Comparison of ENCODE assay signal across 8 cellular contexts in the genomic region with DNA sequence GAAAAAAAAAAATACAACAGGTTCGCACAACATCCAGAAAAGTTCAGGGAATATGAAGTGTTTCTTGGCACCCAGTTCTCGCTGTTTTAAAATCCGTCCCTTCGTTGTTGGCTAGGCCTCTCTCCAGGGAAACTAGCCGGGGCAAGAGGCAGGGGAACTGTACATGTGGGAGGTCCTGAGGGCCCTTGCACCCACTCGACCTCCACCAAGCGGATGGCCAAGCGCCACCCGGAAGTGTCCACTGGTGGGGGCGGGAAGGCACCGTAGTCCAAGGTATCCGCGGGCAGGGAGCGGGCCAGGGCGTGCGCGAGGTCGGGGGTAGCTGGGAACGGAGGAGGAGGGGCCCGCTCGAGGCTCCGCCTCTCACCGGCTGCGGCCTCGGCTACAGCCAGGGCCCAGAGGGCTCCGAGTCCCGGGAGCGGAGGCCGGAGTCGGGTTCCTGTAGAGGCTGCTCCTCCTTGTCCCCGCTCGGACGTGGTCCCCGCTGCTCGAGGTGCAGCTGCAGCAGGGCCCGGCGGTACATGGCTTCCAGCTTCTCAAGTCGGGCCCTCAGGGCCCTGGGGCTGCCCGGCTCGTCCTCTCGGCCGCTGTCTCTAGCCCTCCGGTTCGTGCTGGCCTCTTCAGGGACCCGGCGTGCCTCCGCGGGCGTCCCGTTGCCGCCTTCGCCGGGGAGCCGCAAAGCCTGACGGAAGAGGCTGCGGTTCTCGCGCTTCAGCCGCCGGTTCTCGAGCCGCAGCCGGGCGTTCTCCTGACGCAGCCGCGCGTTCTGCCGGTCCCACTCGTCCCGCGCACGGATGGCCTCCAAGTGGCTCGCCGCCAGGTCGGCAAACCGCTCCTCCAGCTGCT. TPM values are rescaled to one million over a fixed set of nuclear protein-coding genes. Genes with fewer than 3 reads are reported as not detected.
DNase-seq lines count a peak whose midpoint lies in the region; ATAC-seq and TF ChIP-seq lines count a peak whose summit lies in the region.

No MANE protein-coding gene starts in this region.

- no peak for TF ChIP-seq POLR2A in lower leg skin (IDR thresholded peaks at IDR 0.05)

- intact Hi-C loops in lower leg skin (cut with DNase I; ENCODE audit: low total_unique reads), result no loop called here

- no peak for TF ChIP-seq CTCF in lower leg skin (IDR thresholded peaks at IDR 0.05)

- peak overlapping the region; percentile 93 for H3K27ac ChIP-seq in stomach smooth muscle (ENCODE audit: low read length)

- H3K36me3 ChIP-seq in endocrine pancreas (ENCODE audit: control insufficient read depth, insufficient read depth, low read length) (no peaks in the 10 kb centered on the region), stomach smooth muscle (ENCODE audit: control insufficient read depth in 2 of 2, insufficient read depth in 2 of 2, low read length in 2 of 2) (no peaks in the 10 kb centered on the region)

- peak; percentile 93 for ATAC-seq in SK-N-SH treated with all-trans-retinoic acid at 6 μM for 48 hours
- ATAC-seq in GM21786 (IDR thresholded peaks at IDR 0.05; ENCODE audit: unreplicated experiment), result no peak

- DNase-seq in activated naive CD4-positive, alpha-beta T cell treated with Interleukin-2 at 50 U/mL for 16 hours, result no peak
- DNase-seq in HS-5 (ENCODE audit: low read depth) (peak; percentile 46), lower leg skin (ENCODE audit: low spot score in 2 of 2) (peak; percentile 58 to 97)

- no peaks in the 10 kb centered on the region for H3K36me3 Mint-ChIP-seq in activated naive CD4-positive, alpha-beta T cell treated with anti-CD3 and anti-CD28 coated beads, Interleukin-2, amount 50 U/mL, for 24 hours

- WGBS in lower leg skin, 2 donors, result 1% methylated on average over 18 to 31 of the region's 77 CpGs

- H3K9ac ChIP-seq in endocrine pancreas (ENCODE audit: control insufficient read depth, insufficient read depth, low read length), result peak overlapping the region; percentile 73
- peak overlapping the region; percentile 72 to 91 for H3K9ac ChIP-seq in stomach smooth muscle (ENCODE audit: low read length in 2 of 2)

- H3K4me1 ChIP-seq in endocrine pancreas (ENCODE audit: control insufficient read depth, insufficient read depth, low read length) (peaks cover 3% of the 10 kb centered on the region), stomach smooth muscle (ENCODE audit: control insufficient read depth, insufficient read depth, low read length) (peaks cover 7% of the 10 kb centered on the region)

- H3K9me3 ChIP-seq in endocrine pancreas (ENCODE audit: control insufficient read depth, low read length), result no peaks in the 10 kb centered on the region
- H3K9me3 ChIP-seq in stomach smooth muscle (ENCODE audit: control insufficient read depth in 2 of 2, low read length in 2 of 2), result no peaks in the 10 kb centered on the region

- H3K4me3 ChIP-seq in endocrine pancreas (ENCODE audit: control insufficient read depth, insufficient read depth, low read length) (peak overlapping the region; percentile 64), lower leg skin (ENCODE audit: low read depth, poor library complexity, severe bottlenecking) (peak overlapping the region; percentile 70), stomach smooth muscle (ENCODE audit: low read length in 2 of 2) (peak overlapping the region; percentile 87 to 89)

- H3K4me1 Mint-ChIP-seq in activated naive CD4-positive, alpha-beta T cell treated with anti-CD3 and anti-CD28 coated beads, Interleukin-2, amount 50 U/mL, for 24 hours, result peaks cover 4% of the 10 kb centered on the region

- H3K27me3 ChIP-seq in endocrine pancreas (ENCODE audit: control insufficient read depth, insufficient read depth, low read length) (no peaks in the 10 kb centered on the region), stomach smooth muscle (ENCODE audit: control insufficient read depth in 1 of 2, insufficient read depth in 2 of 2, low read length in 2 of 2) (no peaks in the 10 kb centered on the region)

- H3K9me3 Mint-ChIP-seq in activated naive CD4-positive, alpha-beta T cell treated with anti-CD3 and anti-CD28 coated beads, Interleukin-2, amount 50 U/mL, for 24 hours, result no peaks in the 10 kb centered on the region

- H3K27me3 Mint-ChIP-seq in activated naive CD4-positive, alpha-beta T cell treated with anti-CD3 and anti-CD28 coated beads, Interleukin-2, amount 50 U/mL, for 24 hours, result peaks cover 18% of the 10 kb centered on the region

- no peak overlapping the region for H3K27ac Mint-ChIP-seq in activated naive CD4-positive, alpha-beta T cell treated with anti-CD3 and anti-CD28 coated beads, Interleukin-2, amount 50 U/mL, for 24 hours

- H3K4me3 Mint-ChIP-seq in activated naive CD4-positive, alpha-beta T cell treated with anti-CD3 and anti-CD28 coated beads, Interleukin-2, amount 50 U/mL, for 24 hours, result peak overlapping the region; percentile 60

TF ChIP-seq in SK-N-SH treated with all-trans-retinoic acid at 6 μM for 48 hours, 23 proteins besides CTCF, POLR2A, EP300 and RAD21:
- TF ChIP-seq CSDC2 (CRISPR knock-in tag; IDR thresholded peaks at IDR 0.05) (no peak), ISL1 (CRISPR knock-in tag; IDR thresholded peaks at IDR 0.05) (no peak), RARB (CRISPR knock-in tag; IDR thresholded peaks at IDR 0.05) (no peak), ARNTL (CRISPR knock-in tag; IDR thresholded peaks at IDR 0.05; ENCODE audit: borderline replicate concordance, low read depth) (no peak), TOX (CRISPR knock-in tag; IDR thresholded peaks at IDR 0.05; ENCODE audit: borderline replicate concordance) (no peak), BACH2 (CRISPR knock-in tag; IDR thresholded peaks at IDR 0.05; ENCODE audit: borderline replicate concordance) (no peak), SNAI2 (CRISPR knock-in tag; IDR thresholded peaks at IDR 0.05) (no peak), ZNF565 (CRISPR knock-in tag; conservative IDR thresholded peaks at IDR 0.05; ENCODE audit: low read depth) (no peak), ZFP30 (CRISPR knock-in tag; IDR thresholded peaks at IDR 0.05) (no peak), ZNF8 (CRISPR knock-in tag; IDR thresholded peaks at IDR 0.05) (no peak), ZNF70 (CRISPR knock-in tag; IDR thresholded peaks at IDR 0.05) (no peak)
- TF ChIP-seq, protein P1, sequence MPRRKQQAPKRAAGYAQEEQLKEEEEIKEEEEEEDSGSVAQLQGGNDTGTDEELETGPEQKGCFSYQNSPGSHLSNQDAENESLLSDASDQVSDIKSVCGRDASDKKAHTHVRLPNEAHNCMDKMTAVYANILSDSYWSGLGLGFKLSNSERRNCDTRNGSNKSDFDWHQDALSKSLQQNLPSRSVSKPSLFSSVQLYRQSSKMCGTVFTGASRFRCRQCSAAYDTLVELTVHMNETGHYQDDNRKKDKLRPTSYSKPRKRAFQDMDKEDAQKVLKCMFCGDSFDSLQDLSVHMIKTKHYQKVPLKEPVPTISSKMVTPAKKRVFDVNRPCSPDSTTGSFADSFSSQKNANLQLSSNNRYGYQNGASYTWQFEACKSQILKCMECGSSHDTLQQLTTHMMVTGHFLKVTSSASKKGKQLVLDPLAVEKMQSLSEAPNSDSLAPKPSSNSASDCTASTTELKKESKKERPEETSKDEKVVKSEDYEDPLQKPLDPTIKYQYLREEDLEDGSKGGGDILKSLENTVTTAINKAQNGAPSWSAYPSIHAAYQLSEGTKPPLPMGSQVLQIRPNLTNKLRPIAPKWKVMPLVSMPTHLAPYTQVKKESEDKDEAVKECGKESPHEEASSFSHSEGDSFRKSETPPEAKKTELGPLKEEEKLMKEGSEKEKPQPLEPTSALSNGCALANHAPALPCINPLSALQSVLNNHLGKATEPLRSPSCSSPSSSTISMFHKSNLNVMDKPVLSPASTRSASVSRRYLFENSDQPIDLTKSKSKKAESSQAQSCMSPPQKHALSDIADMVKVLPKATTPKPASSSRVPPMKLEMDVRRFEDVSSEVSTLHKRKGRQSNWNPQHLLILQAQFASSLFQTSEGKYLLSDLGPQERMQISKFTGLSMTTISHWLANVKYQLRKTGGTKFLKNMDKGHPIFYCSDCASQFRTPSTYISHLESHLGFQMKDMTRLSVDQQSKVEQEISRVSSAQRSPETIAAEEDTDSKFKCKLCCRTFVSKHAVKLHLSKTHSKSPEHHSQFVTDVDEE (CRISPR knock-in tag; IDR thresholded peaks at IDR 0.05), result no peak
TF ChIP-seq in SK-N-SH treated with all-trans-retinoic acid at 6 μM for 48 hours: peak in this region for 0.

RNA-seq across cellular contexts. Expression of a gene that starts 0.7 kb away (rescaled TPM):
- 10 to 100 TPM; 23.7 to 33.5 (median 27.3) TPM for total RNA-seq in lower leg skin
